ENCODE assay signal across 15 cellular contexts in genomic region chr15:95857758-95858157, GRCh38.
"Had no signal": no experiment of that assay in that cellular context is flagged by ENCODE, and none has a peak within 500 bp of the region (broad histone marks: within the 10 kb centered on the region; RNA-seq: fewer than 3 reads in every experiment).

No MANE protein-coding gene starts in this region.

- DNase-seq: activated CD4-positive, alpha-beta memory T cell treated with anti-CD3 and anti-CD28 coated beads, Interleukin-2, amount 10 ng/mL, durations not matched to agents 7 days and 5 days; activated CD4-positive, alpha-beta T cell treated with anti-CD3 and anti-CD28 coated beads for 36 hours; activated CD8-positive, alpha-beta memory T cell treated with anti-CD3 and anti-CD28 coated beads, Interleukin-2, amount 50 U/mL, for 4 hours; activated gamma-delta T cell treated with Interleukin-2 at 50 U/mL for 16 hours; activated naive CD8-positive, alpha-beta T cell treated with anti-CD3 and anti-CD28 coated beads for 36 hours; activated T-cell treated with anti-CD3 and anti-CD28 coated beads, Interleukin-2, amount 50 U/mL, for 72 hours; aorta; islet precursor cell; ovary; T-cell; transverse colon; WERI-Rb-1 had no signal

- H3K36me3 ChIP-seq: neural progenitor cell, ovary, transverse colon, WERI-Rb-1 had no signal

- H2AFZ ChIP-seq: neural progenitor cell had no signal

- H3K9ac ChIP-seq: neural progenitor cell had no signal

- H3K9me3 ChIP-seq: ovary, transverse colon had no signal

- H3K4me1 ChIP-seq: transverse colon had no signal

- H3K27ac ChIP-seq: neural progenitor cell, ovary, WERI-Rb-1 had no signal

- H3K27me3 ChIP-seq: neural progenitor cell, ovary, transverse colon had no signal

- H3K4me3 ChIP-seq: neural progenitor cell, ovary, smooth muscle cell, transverse colon had no signal

- ATAC-seq: activated CD4-positive, alpha-beta T cell treated with anti-CD3 and anti-CD28 coated beads for 36 hours; activated T-cell treated with anti-CD3 and anti-CD28 coated beads, Interleukin-2, amount 50 U/mL, for 72 hours; stimulated activated effector memory CD8-positive, alpha-beta T cell treated with anti-CD3 and anti-CD28 coated beads, Interleukin-12 subunit alpha, Interleukin-12 subunit beta, amount 100 ng/mL, for 72 hours; T-cell had no signal

- H3K4me2 ChIP-seq: smooth muscle cell had no signal
